Comparison of ENCODE assay signal across 8 cellular contexts in the genomic region with DNA sequence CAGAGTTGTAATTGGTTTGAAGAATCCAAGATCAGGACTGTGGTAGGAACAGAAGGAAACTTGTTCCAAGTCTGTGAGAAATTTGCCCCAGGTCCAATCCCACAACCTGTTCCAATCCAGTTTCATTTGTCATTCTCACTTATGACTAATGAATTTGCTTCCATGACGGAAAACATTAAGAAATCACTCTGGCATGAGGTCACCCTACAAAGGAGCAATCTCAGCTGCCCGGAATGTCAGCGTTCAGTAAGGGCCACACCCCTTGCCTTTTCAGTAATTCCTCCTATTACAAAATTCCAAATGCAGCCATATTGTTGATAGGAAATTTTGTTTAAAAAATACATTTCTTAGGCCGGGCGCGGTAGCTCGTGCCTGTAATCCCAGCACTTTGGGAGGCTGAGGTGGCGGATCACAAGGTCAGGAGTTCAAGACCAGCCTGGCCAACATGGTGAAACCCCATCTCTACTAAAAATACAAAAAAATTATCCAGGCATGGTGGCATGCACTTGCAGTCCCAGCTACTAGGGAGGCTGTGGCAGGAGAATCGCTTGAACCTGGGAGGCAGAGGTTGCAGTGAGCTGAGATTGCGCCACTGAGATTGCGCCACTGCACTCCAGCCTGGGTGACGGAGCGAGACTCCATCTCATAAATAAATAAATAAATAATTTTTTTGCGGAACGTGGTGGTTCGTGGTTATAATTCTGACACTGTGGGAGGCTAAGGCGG. TPM values are rescaled to one million over a fixed set of nuclear protein-coding genes. Genes with fewer than 3 reads are reported as not detected.
DNase-seq lines count a peak whose midpoint lies in the region; ATAC-seq, FAIRE-seq and TF ChIP-seq lines count a peak whose summit lies in the region.
"Not testable (repeated sequence)": the region's sequence is repeated elsewhere in the genome, so short reads cannot be mapped to it uniquely, and the experiment has no call there.

No MANE protein-coding gene starts in this region.

- not testable (repeated sequence) for H3K36me3 ChIP-seq in adipocyte (ENCODE audit: control insufficient read depth, insufficient read depth, low read length, severe bottlenecking); mucosa of descending colon (ENCODE audit: low read depth); small intestine (ENCODE audit: control insufficient read depth in 2 of 2, insufficient read depth in 2 of 2, low read length in 2 of 2)

- peak; percentile 84 for FAIRE-seq in H54 (lab: Jason Lieb, UNC)
- FAIRE-seq in small intestine (lab: Jason Lieb, UNC): not testable (repeated sequence)

- ATAC-seq in left ventricle myocardium superior (peak; percentile 82), mucosa of descending colon (peak; percentile 89)

- TF ChIP-seq CTCF in AG04450 (IDR thresholded peaks at IDR 0.05; ENCODE audit: low read depth, low read length); epithelial cell of esophagus (IDR thresholded peaks at IDR 0.05; ENCODE audit: insufficient read depth, low read depth, low read length, missing control alignments); mucosa of descending colon (IDR thresholded peaks at IDR 0.05): not testable (repeated sequence)

- TF ChIP-seq POLR2A in H54 (IDR thresholded peaks at IDR 0.05; ENCODE audit: low read depth, low read length): not testable (repeated sequence)

- H3K27me3 ChIP-seq in AG04450 (ENCODE audit: control insufficient read depth, insufficient read depth, low read length); adipocyte (replicated peaks; ENCODE audit: control insufficient read depth, insufficient read depth, low read length); small intestine (ENCODE audit: control insufficient read depth in 2 of 2, insufficient read depth in 2 of 2, low read length in 2 of 2): not testable (repeated sequence)

- POLR2A ChIA-PET in AG04450 (lab: Yijun Ruan, JAX): interaction anchor here (0.9 to 3.2 kb wide), 3 partner anchors 15 to 65 kb away, joined by 3 to 23 read pairs (median 4); no protein-coding TSS in a partner anchor

- not testable (repeated sequence) for H3K4me3 ChIP-seq in AG04450 (ENCODE audit: low read depth, low read length); adipocyte (ENCODE audit: low read length); epithelial cell of esophagus (ENCODE audit: low read length); mucosa of descending colon; small intestine (ENCODE audit: low read depth in 1 of 2, low read length in 2 of 2)

- DNase-seq in AG04450 (ENCODE audit: low read depth, low spot score) (peak; percentile 91), H54 (ENCODE audit: insufficient read length, low spot score) (peak; percentile 80), NCI-H460 (ENCODE audit: extremely low read depth, low read depth) (peak; percentile 94), adipocyte (ENCODE audit: low read depth) (peak; percentile 96), epithelial cell of esophagus (ENCODE audit: low read depth) (peak; percentile 99), small intestine (peak; percentile 83)
- not testable (repeated sequence) for DNase-seq in left ventricle myocardium superior, mucosa of descending colon

- intact Hi-C loops in left ventricle myocardium superior (cut with micrococcal nuclease); mucosa of descending colon (cut with DNase I, micrococcal nuclease): not testable (repeated sequence)

- H3K9ac ChIP-seq in adipocyte (ENCODE audit: low read length): not testable (repeated sequence)

- not testable (repeated sequence) for H3K4me1 ChIP-seq in adipocyte (ENCODE audit: control insufficient read depth, insufficient read depth, low read length); mucosa of descending colon (ENCODE audit: low read depth); small intestine (ENCODE audit: control insufficient read depth in 2 of 2, insufficient read depth in 1 of 2, low read depth in 1 of 2, low read length in 1 of 2)

- WGBS in small intestine, 3 donors: 78 to 81% (median 81%) methylated on average over 17 of the region's 17 CpGs

- CTCF ChIA-PET in AG04450 (lab: Charles Lee): interaction anchor here (2.4 kb wide), 1 partner anchor 65 kb away, joined by 10 read pairs; no protein-coding TSS in a partner anchor

- H3K9me3 ChIP-seq in AG04450 (ENCODE audit: control insufficient read depth, insufficient read depth, low read length); adipocyte (ENCODE audit: control insufficient read depth, low read length); mucosa of descending colon; small intestine (ENCODE audit: control insufficient read depth, low read depth): not testable (repeated sequence)

- H3K27ac ChIP-seq in AG04450 (ENCODE audit: low read depth, low read length): peak overlapping the region; percentile 82
- H3K27ac ChIP-seq in small intestine (ENCODE audit: low read depth in 1 of 2, low read length in 1 of 2): not testable (repeated sequence)

RNA-seq across cellular contexts. Expression of a gene that starts 36.3 kb away (rescaled TPM):
- polyA plus RNA-seq in AG04450 (2011; rRNA removed) (13.0 and 16.6 TPM in 2 replicates), small intestine (10 to 100 TPM; 14.6 to 23.9 (median 18.0) TPM)
- 11.0 and 12.0 TPM in 2 replicates for polyA minus RNA-seq in AG04450 (2011; rRNA and poly(A)+ RNA removed)
- total RNA-seq in NCI-H460 (2014; rRNA removed; shearing (Covaris generic)): 47.4 and 49.1 TPM in 2 replicates
- 76.4 and 87.7 TPM in 2 replicates for polyA plus RNA-seq in NCI-H460 (2014; cell fraction: nucleus; rRNA removed)
- total RNA-seq in left ventricle myocardium superior (9.0 TPM), mucosa of descending colon (10 to 100 TPM; 19.8 to 24.8 (median 23.1) TPM)

RNA-seq across cellular contexts. Expression of a gene that starts 42.0 kb away (rescaled TPM):
- polyA plus RNA-seq in AG04450 (2011; rRNA removed) (62.0 and 63.6 TPM in 2 replicates), small intestine (10 to 100 TPM; 16.1 to 22.7 (median 16.8) TPM)
- 124 and 139 TPM in 2 replicates for polyA minus RNA-seq in AG04450 (2011; rRNA and poly(A)+ RNA removed)
- 106 and 120 TPM in 2 replicates for total RNA-seq in NCI-H460 (2014; rRNA removed; shearing (Covaris generic))
- polyA plus RNA-seq in NCI-H460 (2014; cell fraction: nucleus; rRNA removed): 82.6 and 118 TPM in 2 replicates
- total RNA-seq in left ventricle myocardium superior (93.3 TPM), mucosa of descending colon (100 to 1,000 TPM in 1 of 3 donors, 10 to 100 TPM in 2; 43.5 to 170 (median 45.0) TPM)
